Comparison of ENCODE assay signal across 1 cellular context in genomic region chr20:36210561-36210960, GRCh38.
TF ChIP-seq lines count a peak whose summit lies in the region.

No MANE protein-coding gene starts in this region.

TF ChIP-seq in GM12878, 131 proteins besides CTCF, POLR2A, EP300 and RAD21:
- TF ChIP-seq CBX5 (IDR thresholded peaks at IDR 0.05; ENCODE audit: low read depth) = no peak
- no peak for TF ChIP-seq REST (IDR thresholded peaks at IDR 0.05; ENCODE audit: low read depth, low read length)
- no peak for TF ChIP-seq RBBP5 (conservative IDR thresholded peaks at IDR 0.05)
- TF ChIP-seq ZBTB40 (IDR thresholded peaks at IDR 0.05; ENCODE audit: borderline replicate concordance) = no peak
- TF ChIP-seq STAT3 (IDR thresholded peaks at IDR 0.05; ENCODE audit: low read depth, low read length) = no peak
- no peak for TF ChIP-seq PML (IDR thresholded peaks at IDR 0.05; ENCODE audit: low read length)
- no peak for TF ChIP-seq CREB1 (IDR thresholded peaks at IDR 0.05; ENCODE audit: low read depth)
- TF ChIP-seq SMAD1 (IDR thresholded peaks at IDR 0.05; ENCODE audit: low read depth, partially characterized antibody) = no peak
TF ChIP-seq in GM12878: peak in this region for 0.
